28 cellular contexts compared by ENCODE assay signal in genomic region chr17:78959803-78960202, GRCh38. TPM values are rescaled to one million over a fixed set of nuclear protein-coding genes. Genes with fewer than 3 reads are reported as not detected.
"Had no signal": no experiment of that assay in that cellular context is flagged by ENCODE, and none has a peak within 500 bp of the region (broad histone marks: within the 10 kb centered on the region; RNA-seq: fewer than 3 reads in every experiment).

No MANE protein-coding gene starts in this region.

- H3K36me3 ChIP-seq: adrenal gland, breast epithelium, Peyer's patch, SJCRH30 had no signal

- H3K27ac Mint-ChIP-seq: activated CD4-positive, alpha-beta memory T cell treated with anti-CD3 and anti-CD28 coated beads, Interleukin-2, amount 10 ng/mL, durations not matched to agents 7 days and 5 days; activated naive CD8-positive, alpha-beta T cell treated with anti-CD3 and anti-CD28 coated beads, Interleukin-2, amount 10 ng/mL, durations not matched to agents 7 days and 5 days had no signal

- H3K4me1 ChIP-seq: adrenal gland, breast epithelium had no signal

- DNase-seq: activated CD4-positive, alpha-beta memory T cell treated with anti-CD3 and anti-CD28 coated beads, Interleukin-2, amount 10 ng/mL, durations not matched to agents 7 days and 5 days; activated CD4-positive, alpha-beta T cell treated with anti-CD3 and anti-CD28 coated beads, Interleukin-2, amount 50 U/mL, for 1 hour; activated CD4-positive, CD25-positive, alpha-beta regulatory T cell; activated naive CD4-positive, alpha-beta T cell treated with anti-CD3 and anti-CD28 coated beads, Interleukin-2, amount 50 U/mL, for 16 hours; activated naive CD8-positive, alpha-beta T cell treated with anti-CD3 and anti-CD28 coated beads, Interleukin-2, amount 10 ng/mL, durations not matched to agents 7 days and 5 days; activated T-cell treated with anti-CD3 and anti-CD28 coated beads for 4 hours; adrenal gland; aorta; central memory CD4-positive, alpha-beta T cell; Kasumi-1; NCI-H1105 treated with DMSO at 0.1 percent for 48 hours; NCI-H1930; NCI-H2171; NCI-H226; NCI-H510A; NCI-H526 treated with DMSO at 0.1 percent for 48 hours; NCI-H82; Right ventricle myocardium superior; SJCRH30; T-helper 2 cell; T1000 had no signal

- H3K4me3 ChIP-seq: adrenal gland, breast epithelium, K562, Peyer's patch, SJCRH30 had no signal

- H3K27ac ChIP-seq: adrenal gland, breast epithelium, Peyer's patch, RWPE1, SJCRH30, VCaP had no signal

- FAIRE-seq: K562, TTC549 had no signal

- H3K36me3 Mint-ChIP-seq: activated naive CD8-positive, alpha-beta T cell treated with anti-CD3 and anti-CD28 coated beads, Interleukin-2, amount 10 ng/mL, durations not matched to agents 7 days and 5 days had no signal

- H3K27me3 ChIP-seq: adrenal gland, breast epithelium, Peyer's patch, SJCRH30 had no signal

- H3K4me3 Mint-ChIP-seq: activated CD4-positive, alpha-beta memory T cell treated with anti-CD3 and anti-CD28 coated beads, Interleukin-2, amount 10 ng/mL, durations not matched to agents 7 days and 5 days; activated naive CD8-positive, alpha-beta T cell treated with anti-CD3 and anti-CD28 coated beads, Interleukin-2, amount 10 ng/mL, durations not matched to agents 7 days and 5 days had no signal

- H3K9me3 ChIP-seq: adrenal gland, breast epithelium, Peyer's patch, SJCRH30 had no signal

- H3K9me3 Mint-ChIP-seq: activated CD4-positive, alpha-beta memory T cell treated with anti-CD3 and anti-CD28 coated beads, Interleukin-2, amount 10 ng/mL, durations not matched to agents 7 days and 5 days; activated naive CD8-positive, alpha-beta T cell treated with anti-CD3 and anti-CD28 coated beads, Interleukin-2, amount 10 ng/mL, durations not matched to agents 7 days and 5 days had no signal

- H3K4me1 Mint-ChIP-seq: activated naive CD8-positive, alpha-beta T cell treated with anti-CD3 and anti-CD28 coated beads, Interleukin-2, amount 10 ng/mL, durations not matched to agents 7 days and 5 days had no signal

RNA-seq across cellular contexts. Expression of gene TIMP2, which starts 34.6 kb away (rescaled TPM):
- polyA plus RNA-seq: K562 had no signal

RNA-seq across cellular contexts. Expression of gene CEP295NL, which starts 56.8 kb away (rescaled TPM):
- total RNA-seq: activated CD4-positive, alpha-beta memory T cell treated with anti-CD3 and anti-CD28 coated beads, Interleukin-2, amount 10 ng/mL, durations not matched to agents 7 days and 5 days; activated CD8-positive, alpha-beta memory T cell treated with anti-CD3 and anti-CD28 coated beads for 36 hours; K562 had no signal
- polyA plus RNA-seq: K562 had no signal
